1 cellular context compared by ENCODE assay signal in genomic region chr14:104262515-104263514, GRCh38.
TF ChIP-seq lines count a peak whose summit lies in the region.

No MANE protein-coding gene starts in this region.

TF ChIP-seq in HepG2, 621 proteins besides CTCF, POLR2A, EP300 and RAD21 (continued from another document):
- TF ChIP-seq ZSCAN29 (CRISPR knock-in tag; conservative IDR thresholded peaks at IDR 0.05) (no peak), ATM (IDR thresholded peaks at IDR 0.05; ENCODE audit: borderline replicate concordance) (no peak), PLSCR1 (CRISPR knock-in tag; IDR thresholded peaks at IDR 0.05; ENCODE audit: borderline replicate concordance) (no peak), KMT2B (CRISPR knock-in tag; IDR thresholded peaks at IDR 0.05) (no peak), ZFYVE20 (CRISPR knock-in tag; IDR thresholded peaks at IDR 0.05; ENCODE audit: borderline replicate concordance, low read depth) (no peak), ZSCAN20 (CRISPR knock-in tag; IDR thresholded peaks at IDR 0.05; ENCODE audit: borderline replicate concordance) (no peak), ZNF296 (CRISPR knock-in tag; conservative IDR thresholded peaks at IDR 0.05) (no peak), WIZ (CRISPR knock-in tag; IDR thresholded peaks at IDR 0.05) (no peak), KDM2A (CRISPR knock-in tag; IDR thresholded peaks at IDR 0.05; ENCODE audit: borderline replicate concordance, low read depth) (no peak), ZNF232 (CRISPR knock-in tag; IDR thresholded peaks at IDR 0.05; ENCODE audit: borderline replicate concordance) (no peak), PAX8 (CRISPR knock-in tag; IDR thresholded peaks at IDR 0.05; ENCODE audit: borderline replicate concordance) (no peak)
